28 cellular contexts compared by ENCODE assay signal in genomic region chr1:21614419-21615115, GRCh38. TPM values are rescaled to one million over a fixed set of nuclear protein-coding genes. Genes with fewer than 3 reads are reported as not detected.
A peak's percentile ranks its signal among the peaks of the same experiment; 100 is the strongest.
DNase-seq lines count a peak whose midpoint lies in the region; ATAC-seq and TF ChIP-seq lines count a peak whose summit lies in the region.
"Had no signal": no experiment of that assay in that cellular context is flagged by ENCODE, and none has a peak within 500 bp of the region (broad histone marks: within the 10 kb centered on the region; RNA-seq: fewer than 3 reads in every experiment).

No MANE protein-coding gene starts in this region.

- TF ChIP-seq POLR2A in HCT116 (IDR thresholded peaks at IDR 0.05; ENCODE audit: borderline replicate concordance, extremely low read depth, insufficient read depth, insufficient read length) (no peak), Peyer's patch (IDR thresholded peaks at IDR 0.05) (no peak)

- DNase-seq in HCT116 (ENCODE audit: low read depth, low spot score) (no peak), Peyer's patch (peak in 2 of 3 donors; percentile 60 to 75), mucosa of gallbladder (ENCODE audit: low spot score) (peak; percentile 31), Karpas-422 (no peak), T-helper 9 cell (no peak), NOMO-1 treated with DMSO at 0.1 percent for 48 hours (lab: John Stamatoyannopoulos, UW; ENCODE audit: unreplicated experiment) (no peak), SKM-1 (lab: John Stamatoyannopoulos, UW; ENCODE audit: unreplicated experiment) (no peak)
- DNase-seq: activated CD4-positive, alpha-beta memory T cell treated with anti-CD3 and anti-CD28 coated beads, Interleukin-2, amount 10 ng/mL, durations not matched to agents 7 days and 5 days; activated CD4-positive, CD25-positive, alpha-beta regulatory T cell treated with anti-CD3 and anti-CD28 coated beads, Interleukin-2, amount 50 U/mL, for 72 hours; activated CD8-positive, alpha-beta memory T cell treated with anti-CD3 and anti-CD28 coated beads, Interleukin-2, amount 50 U/mL, for 4 hours; AML-193; amniotic stem cell; CD4-positive, CD25-positive, alpha-beta regulatory T cell; dorsolateral prefrontal cortex; KBM-7; left ventricle myocardium inferior; naive B cell; NCI-H1417 treated with DMSO at 0.1 percent for 48 hours; NCI-H2029 treated with DMSO at 0.1 percent for 48 hours; NCI-H2227 treated with DMSO at 0.1 percent for 48 hours; NCI-H526 treated with DMSO at 0.1 percent for 48 hours; right cardiac atrium; spleen; stimulated activated CD4-positive, alpha-beta T cell treated with anti-CD3 and anti-CD28 coated beads, Interleukin-2, amount 100 ng/mL, for 24 hours; stomach had no signal

- no peaks in the 10 kb centered on the region for H3K9me3 ChIP-seq in HCT116 (ENCODE audit: control insufficient read depth in 1 of 2, insufficient read depth in 1 of 2, low read depth in 1 of 2, low read length in 2 of 2)
- H3K9me3 ChIP-seq in Peyer's patch = no peaks in the 10 kb centered on the region
- no peaks in the 10 kb centered on the region for H3K9me3 ChIP-seq in esophagus (ENCODE audit: control insufficient read depth in 2 of 2, insufficient read depth in 1 of 2, low read depth in 1 of 2, low read length in 1 of 2)
- H3K9me3 ChIP-seq in Karpas-422 (ENCODE audit: low read length) = no peaks in the 10 kb centered on the region
- H3K9me3 ChIP-seq: left ventricle myocardium inferior, neutrophil, spleen, stomach had no signal

- H3K27me3 ChIP-seq in HCT116 (ENCODE audit: insufficient read depth, low read length) (no peaks in the 10 kb centered on the region), Peyer's patch (no peaks in the 10 kb centered on the region), esophagus (ENCODE audit: control insufficient read depth in 1 of 2, insufficient read depth in 2 of 2, low read length in 2 of 2) (no peaks in the 10 kb centered on the region), Karpas-422 (ENCODE audit: low read length) (no peaks in the 10 kb centered on the region)
- H3K27me3 ChIP-seq: dorsolateral prefrontal cortex had no signal

- H3K79me2 ChIP-seq in HCT116 (ENCODE audit: insufficient read depth, low read length) (no peaks in the 10 kb centered on the region), Karpas-422 (ENCODE audit: low read length) (no peaks in the 10 kb centered on the region)

- no peaks in the 10 kb centered on the region for H3K36me3 ChIP-seq in HCT116 (ENCODE audit: control insufficient read depth in 1 of 2, insufficient read depth in 2 of 2, low read length in 2 of 2)
- no peaks in the 10 kb centered on the region for H3K36me3 ChIP-seq in Peyer's patch
- peaks cover 0 to 2% of the 10 kb centered on the region in 2 donors for H3K36me3 ChIP-seq in esophagus (ENCODE audit: control insufficient read depth in 2 of 2, insufficient read depth in 2 of 2, low read length in 1 of 2)
- no peaks in the 10 kb centered on the region for H3K36me3 ChIP-seq in Karpas-422 (ENCODE audit: insufficient read depth, low read length)
- H3K36me3 ChIP-seq: left ventricle myocardium inferior, neutrophil, spleen had no signal

- WGBS in esophagus, 2 donors = 53 to 56% methylated on average over 11 of the region's 11 CpGs

- TF ChIP-seq CTCF in HCT116 (IDR thresholded peaks at IDR 0.05 in 2 of 3, conservative IDR thresholded peaks at IDR 0.05 in 1 of 3; ENCODE audit: borderline replicate concordance in 1 of 3, insufficient read depth in 1 of 3, low read depth in 2 of 3, low read length in 2 of 3) = no peak
- no peak for TF ChIP-seq CTCF in Peyer's patch (IDR thresholded peaks at IDR 0.05)

- H3K9me2 ChIP-seq in HCT116 (ENCODE audit: insufficient read depth) (no peaks in the 10 kb centered on the region), Karpas-422 (replicated peaks; ENCODE audit: insufficient read depth, low read length) (no peaks in the 10 kb centered on the region)

- intact Hi-C loops in HCT116 (cut with micrococcal nuclease) = no loop called here

- TF ChIP-seq RAD21 in HCT116 (IDR thresholded peaks at IDR 0.05; ENCODE audit: low read depth) = no peak

- H3K9ac ChIP-seq in HCT116 (ENCODE audit: low read length) (no peak overlapping the region), Karpas-422 (ENCODE audit: low read length) (no peak overlapping the region)

- POLR2A ChIA-PET in HCT116 (lab: Charles Lee) = no interaction called here

- RAD21 ChIA-PET in HCT116 (lab: Charles Lee; ENCODE audit: low non-redundant PET in 1 of 2, low total read pairs in 2 of 2, uncharacterized antibody in 2 of 2, unreplicated experiment in 2 of 2) = no interaction called here

- ATAC-seq in HCT116 = peak; percentile 44; the same call in 1 of the 2 replicates
- ATAC-seq: right cardiac atrium had no signal

- H3K27ac ChIP-seq in HCT116 (ENCODE audit: low read depth, low read length) = no peak overlapping the region
- peak overlapping the region in 2 of 4 donors; percentile 54 to 75 for H3K27ac ChIP-seq in Peyer's patch
- H3K27ac ChIP-seq in esophagus (ENCODE audit: low read depth in 2 of 2, low read length in 1 of 2) = peak overlapping the region; percentile 63 to 83
- no peak overlapping the region for H3K27ac ChIP-seq in Karpas-422 (ENCODE audit: low read length)
- H3K27ac ChIP-seq: dorsolateral prefrontal cortex, left ventricle myocardium inferior, neutrophil, spleen, stomach had no signal

- H2AFZ ChIP-seq in HCT116 (ENCODE audit: low read depth, low read length, poor library complexity, severe bottlenecking) (no peak overlapping the region), Karpas-422 (ENCODE audit: low read length) (no peak overlapping the region)

- no peak overlapping the region for H3K4me3 ChIP-seq in HCT116 (replicated peaks in 1 of 2; ENCODE audit: low read depth in 1 of 2, low read length in 2 of 2)
- H3K4me3 ChIP-seq in Peyer's patch = no peak overlapping the region
- H3K4me3 ChIP-seq in esophagus (ENCODE audit: low read depth in 1 of 2, low read length in 2 of 2) = no peak overlapping the region
- H3K4me3 ChIP-seq in Karpas-422 (ENCODE audit: low read length) = no peak overlapping the region
- H3K4me3 ChIP-seq: dorsolateral prefrontal cortex, left ventricle myocardium inferior, spleen, stomach had no signal

- H3K4me2 ChIP-seq in HCT116 (ENCODE audit: low read length) = peak overlapping the region; percentile 28
- H3K4me2 ChIP-seq in Karpas-422 (ENCODE audit: low read depth, low read length, poor library complexity, severe bottlenecking) = no peak overlapping the region

- H4K20me1 ChIP-seq in HCT116 (ENCODE audit: insufficient read depth) = no peaks in the 10 kb centered on the region
- 0 out of 2 replicates have a peak, but pooled peaks cover 1% of the 10 kb centered on the region for H4K20me1 ChIP-seq in Karpas-422 (ENCODE audit: insufficient read depth, low read depth, low read length)

- BruUV-seq in HCT116 (replicated peaks; lab: Mats Ljungman, UMichigan) = no TSS peak

- H3K4me1 ChIP-seq in HCT116 (ENCODE audit: control insufficient read depth in 1 of 2, insufficient read depth in 2 of 2, low read length in 2 of 2) = peaks cover 8 to 9% of the 10 kb centered on the region in 2 experiments; a peak in 2 of 4 replicates
- peaks cover 0 to 15% (median 0%) of the 10 kb centered on the region in 4 donors for H3K4me1 ChIP-seq in Peyer's patch
- H3K4me1 ChIP-seq in esophagus (ENCODE audit: control insufficient read depth in 2 of 2, insufficient read depth in 2 of 2, low read length in 1 of 2) = peaks cover 0 to 18% of the 10 kb centered on the region in 2 donors
- no peaks in the 10 kb centered on the region for H3K4me1 ChIP-seq in Karpas-422 (ENCODE audit: low read length)
- H3K4me1 ChIP-seq: spleen had no signal

- CTCF ChIA-PET in HCT116 (lab: Charles Lee) = no interaction called here

TF ChIP-seq in HCT116, 20 proteins besides CTCF, POLR2A, EP300 and RAD21:
- no peak for TF ChIP-seq ZBTB33 (IDR thresholded peaks at IDR 0.05; ENCODE audit: extremely low read depth, insufficient replicate concordance, low read length)
- no peak for TF ChIP-seq ATF3 (IDR thresholded peaks at IDR 0.05)
- TF ChIP-seq ELF1 (IDR thresholded peaks at IDR 0.05; ENCODE audit: borderline replicate concordance, low read depth) = no peak
- TF ChIP-seq ZFX (IDR thresholded peaks at IDR 0.05) = no peak
- TF ChIP-seq YY1 (IDR thresholded peaks at IDR 0.05; ENCODE audit: extremely low read depth, insufficient replicate concordance, low read depth, low read length) = no peak
- no peak for TF ChIP-seq EGR1 (IDR thresholded peaks at IDR 0.05; ENCODE audit: low read depth)

RNA-seq across cellular contexts. Expression of gene RAP1GAP, which starts 54.6 kb away (rescaled TPM):
- total RNA-seq in HCT116 (2021; ENCODE audit: unreplicated experiment) = 13.4 TPM
- polyA plus RNA-seq in HCT116 (2012) = 15.0 and 15.2 TPM in 2 replicates
- 10 to 100 TPM; 32.2 to 65.3 (median 57.0) TPM for total RNA-seq in Peyer's patch
- polyA plus RNA-seq in esophagus = 10 to 100 TPM in 1 of 2 donors, 1 to 10 TPM in 1; 3.5 to 12.2 TPM
- total RNA-seq in mucosa of gallbladder = 157 TPM
- not detected in 2 replicates for total RNA-seq in Karpas-422 (2014; rRNA removed; shearing (Covaris generic); ENCODE audit: low replicate concordance)
- total RNA-seq: glomerular endothelial cell had no signal
- polyA plus RNA-seq: CD4-positive, CD25-positive, alpha-beta regulatory T cell had no signal

Comparison
In these comparisons a context has a peak if more than half of its experiments do, and no peak if none do; other contexts are left out.
1. DNase-seq: peak in Peyer's patch (2 of 3) and mucosa of gallbladder (single experiment); none in HCT116 (single experiment), Karpas-422 (single experiment), T-helper 9 cell (single experiment), NOMO-1 treated with DMSO at 0.1 percent for 48 hours (single experiment) and SKM-1 (single experiment).
2. H3K27ac ChIP-seq: peak in esophagus (2 of 2); none in HCT116 (single experiment) and Karpas-422 (single experiment).
3. RNA of gene RAP1GAP, which starts 54.6 kb away (total RNA-seq): 157 TPM in mucosa of gallbladder (single experiment), 32.2 to 65.3 TPM in Peyer's patch and 13.4 TPM in HCT116 (single experiment); not detected in Karpas-422; every median in the first group is over 10 times any median in the second.